ENCODE assay signal across 8 cellular contexts in genomic region chr9:35111006-35111933, GRCh38. TPM values are rescaled to one million over a fixed set of nuclear protein-coding genes. Genes with fewer than 3 reads are reported as not detected.
A peak's percentile ranks its signal among the peaks of the same experiment; 100 is the strongest.
DNase-seq lines count a peak whose midpoint lies in the region; ATAC-seq and TF ChIP-seq lines count a peak whose summit lies in the region.

No MANE protein-coding gene starts in this region.

- ATAC-seq in GM19372 (IDR thresholded peaks at IDR 0.05; ENCODE audit: low read depth, unreplicated experiment) (peak; percentile 73), HG03521 (IDR thresholded peaks at IDR 0.05; ENCODE audit: unreplicated experiment) (peak; percentile 68), left lung (peak; percentile 67)

- H3K4me1 ChIP-seq in left lung, result peaks cover 41 to 61% of the 10 kb centered on the region in 2 donors

- POLR2A ChIA-PET in BJ (lab: Charles Lee), result interaction anchor here (0.6 to 0.7 kb wide), 2 partner anchors 18 to 243 kb away, joined by 3 to 7 read pairs; no protein-coding TSS in a partner anchor

- TF ChIP-seq CTCF in BJ (IDR thresholded peaks at IDR 0.05; ENCODE audit: insufficient read depth, low read depth, low read length), result no peak
- no peak for TF ChIP-seq CTCF in left lung (IDR thresholded peaks at IDR 0.05)

- peaks cover 14% of the 10 kb centered on the region for H3K36me3 ChIP-seq in BJ (ENCODE audit: control insufficient read depth, insufficient read depth, low read length)
- H3K36me3 ChIP-seq in left lung, result peaks cover 0 to 32% of the 10 kb centered on the region in 2 donors

- peak; percentile 91 for DNase-seq in BJ (ENCODE audit: low read depth)
- peak; percentile 99 for DNase-seq in NCI-H69 (lab: John Stamatoyannopoulos, UW)
- peak; percentile 85 to 94 for DNase-seq in activated CD4-positive, alpha-beta T cell treated with anti-CD3 and anti-CD28 coated beads, Interleukin-2, amount 50 U/mL, for 24 hours (ENCODE audit: low read depth in 1 of 2, low spot score in 1 of 2)
- DNase-seq in dermis blood vessel endothelial cell, result peak; percentile 99
- peak; percentile 98 for DNase-seq in left lung
- DNase-seq in stimulated activated CD4-positive, alpha-beta T cell treated with anti-CD3 and anti-CD28 coated beads, Interleukin-2, amount 100 ng/mL, for 4 hours (ENCODE audit: low read depth), result peak; percentile 94

- no peaks in the 10 kb centered on the region for H3K27me3 ChIP-seq in BJ (ENCODE audit: control insufficient read depth, insufficient read depth, low read length)
- no peaks in the 10 kb centered on the region for H3K27me3 ChIP-seq in left lung

- H3K27ac ChIP-seq in left lung, result peak overlapping the region; percentile 82 to 91

- intact Hi-C loops in left lung (cut with DNase I), result no loop called here

- H3K4me3 ChIP-seq in BJ (ENCODE audit: low read depth, low read length) (peak overlapping the region; percentile 78), left lung (peak overlapping the region; percentile 68 to 85)

- CTCF ChIA-PET in BJ (lab: Yijun Ruan, JAX), result interaction anchor here (0.7 to 2.4 kb wide), 5 partner anchors 8 to 447 kb away, joined by 3 to 12 read pairs (median 4); partner anchors contain the start of genes PIGO and STOML2

- no peaks in the 10 kb centered on the region for H3K9me3 ChIP-seq in left lung

RNA-seq across cellular contexts. Expression of gene ATOSB, which starts 4.4 kb away (rescaled TPM):
- polyA plus RNA-seq in BJ (2011; rRNA removed), result 41.0 and 51.0 TPM in 2 replicates
- 26.1 and 33.2 TPM in 2 replicates for polyA minus RNA-seq in BJ (2011; rRNA and poly(A)+ RNA removed)
- 15.8 and 26.8 TPM in 2 replicates for total RNA-seq in dermis blood vessel endothelial cell
- total RNA-seq in left lung, result 10 to 100 TPM; 26.1 to 30.9 TPM

RNA-seq across cellular contexts. Expression of gene STOML2, which starts 8.3 kb away (rescaled TPM):
- 134 and 170 TPM in 2 replicates for polyA plus RNA-seq in BJ (2011; rRNA removed)
- 44.9 and 88.0 TPM in 2 replicates for polyA minus RNA-seq in BJ (2011; rRNA and poly(A)+ RNA removed)
- total RNA-seq in dermis blood vessel endothelial cell, result 202 and 215 TPM in 2 replicates
- 10 to 100 TPM; 62.3 to 90.3 TPM for total RNA-seq in left lung

RNA-seq across cellular contexts. Expression of gene PIGO, which starts 14.9 kb away (rescaled TPM):
- 18.7 and 26.9 TPM in 2 replicates for polyA plus RNA-seq in BJ (2011; rRNA removed)
- polyA minus RNA-seq in BJ (2011; rRNA and poly(A)+ RNA removed), result 10.6 and 20.0 TPM in 2 replicates
- total RNA-seq in dermis blood vessel endothelial cell (11.9 and 18.0 TPM in 2 replicates), left lung (10 to 100 TPM; 29.8 to 30.7 TPM)

RNA-seq across cellular contexts. Expression of gene FANCG, which starts 31.5 kb away (rescaled TPM):
- polyA plus RNA-seq in BJ (2011; rRNA removed), result 11.9 and 13.6 TPM in 2 replicates
- 12.5 and 13.6 TPM in 2 replicates for polyA minus RNA-seq in BJ (2011; rRNA and poly(A)+ RNA removed)
- 15.3 and 28.6 TPM in 2 replicates for total RNA-seq in dermis blood vessel endothelial cell
- total RNA-seq in left lung, result 10 to 100 TPM; 18.7 to 28.3 TPM

RNA-seq across cellular contexts. Expression of gene VCP, which starts 38.8 kb away (rescaled TPM):
- polyA plus RNA-seq in BJ (2011; rRNA removed), result 305 and 333 TPM in 2 replicates
- polyA minus RNA-seq in BJ (2011; rRNA and poly(A)+ RNA removed), result 230 and 336 TPM in 2 replicates
- 409 and 588 TPM in 2 replicates for total RNA-seq in dermis blood vessel endothelial cell
- 100 to 1,000 TPM; 228 to 327 TPM for total RNA-seq in left lung

Comparison
In these comparisons a context has a peak if more than half of its experiments do, and no peak if none do; other contexts are left out.
1. Peak in every context shown above with its lines: DNase-seq, ATAC-seq, H3K4me3 ChIP-seq and H3K27ac ChIP-seq.